ENCODE assay signal across 8 cellular contexts in genomic region chr12:89663577-89664357, GRCh38.
DNase-seq lines count a peak whose midpoint lies in the region; ATAC-seq, FAIRE-seq and TF ChIP-seq lines count a peak whose summit lies in the region.

No MANE protein-coding gene starts in this region.

- H3K4me2 ChIP-seq in OCI-LY1 (ENCODE audit: low read length) = no peak overlapping the region

- no peak for TF ChIP-seq CTCF in OCI-LY1 (IDR thresholded peaks at IDR 0.05; ENCODE audit: low read length)
- no peak for TF ChIP-seq CTCF in choroid plexus epithelial cell (conservative IDR thresholded peaks at IDR 0.05; ENCODE audit: low read depth, low read length)

- H3K27me3 ChIP-seq in OCI-LY1 (ENCODE audit: insufficient read depth, low read length) = no peaks in the 10 kb centered on the region

- DNase-seq in stimulated activated CD4-positive, alpha-beta T cell treated with anti-CD3 and anti-CD28 coated beads, Interleukin-2, amount 100 ng/mL, for 4 hours (ENCODE audit: low read depth) = peak; percentile 15
- DNase-seq in stimulated activated CD4-positive, alpha-beta T cell treated with anti-CD3 and anti-CD28 coated beads, Interleukin-12 subunit alpha, Interleukin-12 subunit beta, amount 100 ng/mL, for 4 hours = no peak
- DNase-seq in choroid plexus epithelial cell (ENCODE audit: low read depth) = peak; percentile 44
- DNase-seq in urothelium cell line (ENCODE audit: low spot score) = peak; percentile 1
- no peak for DNase-seq in UCSD-AML1 (lab: John Stamatoyannopoulos, UW; ENCODE audit: unreplicated experiment)
- no peak for DNase-seq in NCI-H526 treated with DMSO at 0.1 percent for 48 hours (lab: John Stamatoyannopoulos, UW)

- H3K4me1 ChIP-seq in OCI-LY1 (ENCODE audit: insufficient read depth, low read length, severe bottlenecking) = peaks cover 50% of the 10 kb centered on the region

- H4K20me1 ChIP-seq in OCI-LY1 (ENCODE audit: insufficient read depth, low read length) = peaks cover 8% of the 10 kb centered on the region

- H3K9me2 ChIP-seq in OCI-LY1 (ENCODE audit: low read depth, low read length) = no peaks in the 10 kb centered on the region

- H3K4me3 ChIP-seq in OCI-LY1 (ENCODE audit: low read depth, low read length, poor library complexity, severe bottlenecking) (no peak overlapping the region), choroid plexus epithelial cell (ENCODE audit: low read depth, low read length) (no peak overlapping the region)

- no peaks in the 10 kb centered on the region for H3F3A ChIP-seq in OCI-LY1 (ENCODE audit: insufficient read depth, low read length)

- H3K9ac ChIP-seq in OCI-LY1 (ENCODE audit: low read length) = no peak overlapping the region

- H3K36me3 ChIP-seq in OCI-LY1 (ENCODE audit: insufficient read depth, low read length) = peaks cover 59% of the 10 kb centered on the region

- no peak overlapping the region for H2AFZ ChIP-seq in OCI-LY1 (ENCODE audit: low read length)

- peaks cover 99% of the 10 kb centered on the region for H3K79me2 ChIP-seq in OCI-LY1 (ENCODE audit: insufficient read depth, low read length)

- no peaks in the 10 kb centered on the region for H3K9me3 ChIP-seq in OCI-LY1 (ENCODE audit: low read length)

- no peak for FAIRE-seq in urothelium cell line (lab: Jason Lieb, UNC)

- peak overlapping the region; percentile 18 for H3K27ac ChIP-seq in OCI-LY1 (ENCODE audit: low read depth, low read length, poor library complexity, severe bottlenecking)

- peak; percentile 81 for ATAC-seq in HG02884 (IDR thresholded peaks at IDR 0.05; ENCODE audit: unreplicated experiment)

Comparison
In these comparisons a context has a peak if more than half of its experiments do, and no peak if none do; other contexts are left out.
1. DNase-seq: peak in stimulated activated CD4-positive, alpha-beta T cell treated with anti-CD3 and anti-CD28 coated beads, Interleukin-2, amount 100 ng/mL, for 4 hours (single experiment), choroid plexus epithelial cell (single experiment) and urothelium cell line (single experiment); none in stimulated activated CD4-positive, alpha-beta T cell treated with anti-CD3 and anti-CD28 coated beads, Interleukin-12 subunit alpha, Interleukin-12 subunit beta, amount 100 ng/mL, for 4 hours (single experiment), UCSD-AML1 (single experiment) and NCI-H526 treated with DMSO at 0.1 percent for 48 hours (single experiment).